In genomic region chr2:217433522-217433921, GRCh38 we compare ENCODE assay signal across 8 cellular contexts.
A peak's percentile ranks its signal among the peaks of the same experiment; 100 is the strongest.
DNase-seq lines count a peak whose midpoint lies in the region; ATAC-seq and TF ChIP-seq lines count a peak whose summit lies in the region.

No MANE protein-coding gene starts in this region.

- H3K4me2 ChIP-seq in Loucy (ENCODE audit: low read depth, low read length, poor library complexity, severe bottlenecking) (peak overlapping the region; percentile 41), mammary epithelial cell (ENCODE audit: insufficient read depth, low read depth, low read length) (no peak overlapping the region), skeletal muscle satellite cell (ENCODE audit: low read length) (peak overlapping the region; percentile 37)

- H3F3A ChIP-seq in Loucy (ENCODE audit: low read depth): no peaks in the 10 kb centered on the region

- no peak for ATAC-seq in HG03159 (IDR thresholded peaks at IDR 0.05; ENCODE audit: unreplicated experiment)

- no peaks in the 10 kb centered on the region for H3K9me2 ChIP-seq in Loucy (replicated peaks; ENCODE audit: low read depth, low read length)

- H3K27me3 ChIP-seq in Loucy (ENCODE audit: insufficient read depth, low read length, poor library complexity, severe bottlenecking): no peaks in the 10 kb centered on the region
- no peaks in the 10 kb centered on the region for H3K27me3 ChIP-seq in mammary epithelial cell (ENCODE audit: insufficient read depth, low read length)
- no peaks in the 10 kb centered on the region for H3K27me3 ChIP-seq in skeletal muscle satellite cell (ENCODE audit: control insufficient read depth, insufficient read depth, low read length)
- H3K27me3 ChIP-seq in H7 (ENCODE audit: control insufficient read depth, insufficient read depth, low read length): no peaks in the 10 kb centered on the region

- intact Hi-C loops in mammary epithelial cell (cut with micrococcal nuclease): no loop called here

- H3K9ac ChIP-seq in Loucy (ENCODE audit: low read depth, low read length, poor library complexity, severe bottlenecking) (no peak overlapping the region), mammary epithelial cell (ENCODE audit: insufficient read depth, low read length) (no peak overlapping the region), skeletal muscle satellite cell (ENCODE audit: low read depth, low read length) (no peak overlapping the region)

- no TSS peak for BruUV-seq in mammary epithelial cell (replicated peaks; lab: Mats Ljungman, UMichigan)

- WGBS in mammary epithelial cell (ENCODE audit: low coverage, missing lambda C conversion rate): 93% methylated on average over 4 of the region's 6 CpGs

- CTCF ChIA-PET in mammary epithelial cell (lab: Charles Lee; ENCODE audit: low non-redundant PET): no interaction called here

- no peaks in the 10 kb centered on the region for H4K20me1 ChIP-seq in Loucy (ENCODE audit: insufficient read depth, low read length, poor library complexity, severe bottlenecking)
- no peaks in the 10 kb centered on the region for H4K20me1 ChIP-seq in mammary epithelial cell (ENCODE audit: insufficient read depth, low read length)

- peak overlapping the region; percentile 37 for H2AFZ ChIP-seq in Loucy (ENCODE audit: low read length)
- peak overlapping the region; percentile 14 for H2AFZ ChIP-seq in mammary epithelial cell (ENCODE audit: low read depth, low read length)

- in situ Hi-C loops in mammary epithelial cell (cut with MboI; ENCODE audit: low sequenced_read_pairs in 2 of 2): no loop called here
- in situ Hi-C loops in G401 (cut with HindIII; ENCODE audit: low sequenced_read_pairs): no loop called here

- TF ChIP-seq CTCF in Loucy (conservative IDR thresholded peaks at IDR 0.05; ENCODE audit: low read length) (no peak), mammary epithelial cell (conservative IDR thresholded peaks at IDR 0.05 in 1 of 2, IDR thresholded peaks at IDR 0.05 in 1 of 2; ENCODE audit: extremely low read depth in 1 of 2, insufficient read depth in 1 of 2, low read depth in 1 of 2, low read length in 2 of 2) (no peak)

- dilution Hi-C loops in mammary epithelial cell (cut with HindIII; ENCODE audit: low sequenced_read_pairs): no loop called here

- H3K4me3 ChIP-seq in Loucy (ENCODE audit: low read length, poor library complexity, severe bottlenecking) (no peak overlapping the region), mammary epithelial cell (replicated peaks in 1 of 3; ENCODE audit: insufficient read depth in 1 of 3, low read depth in 2 of 3, low read length in 3 of 3) (no peak overlapping the region), skeletal muscle satellite cell (ENCODE audit: low read length) (no peak overlapping the region), H7 (ENCODE audit: insufficient read depth, low read depth, low read length) (no peak overlapping the region)

- H3K9me3 ChIP-seq in Loucy (ENCODE audit: insufficient read depth, low read depth, low read length): no peaks in the 10 kb centered on the region
- no peaks in the 10 kb centered on the region for H3K9me3 ChIP-seq in mammary epithelial cell (replicated peaks; ENCODE audit: insufficient read depth, low read length)
- no peaks in the 10 kb centered on the region for H3K9me3 ChIP-seq in skeletal muscle satellite cell (replicated peaks; ENCODE audit: low read length)

- H3K79me2 ChIP-seq in Loucy (ENCODE audit: insufficient read depth, low read length): no peaks in the 10 kb centered on the region
- H3K79me2 ChIP-seq in mammary epithelial cell (ENCODE audit: insufficient read depth, low read length): no peaks in the 10 kb centered on the region

- peaks cover 20% of the 10 kb centered on the region for H3K4me1 ChIP-seq in Loucy (ENCODE audit: insufficient read depth, low read length, poor library complexity, severe bottlenecking)
- peaks cover 41% of the 10 kb centered on the region for H3K4me1 ChIP-seq in mammary epithelial cell (ENCODE audit: insufficient read depth, low read length)
- peaks cover 30% of the 10 kb centered on the region for H3K4me1 ChIP-seq in skeletal muscle satellite cell (ENCODE audit: control insufficient read depth, insufficient read depth, low read length)

- DNase-seq in mammary epithelial cell: no peak
- peak; percentile 22 for DNase-seq in medulla oblongata (ENCODE audit: extremely low spot score)
- no peak for DNase-seq in stimulated activated CD4-positive, alpha-beta T cell treated with anti-CD3 and anti-CD28 coated beads, Interleukin-4, amount 100 ng/mL, for 24 hours
- DNase-seq in H7: no peak
- DNase-seq in G401 (ENCODE audit: low spot score): no peak

- H3K36me3 ChIP-seq in Loucy (ENCODE audit: insufficient read depth, low read length) (no peaks in the 10 kb centered on the region), mammary epithelial cell (ENCODE audit: insufficient read depth, low read length) (no peaks in the 10 kb centered on the region), skeletal muscle satellite cell (ENCODE audit: insufficient read depth, low read length) (no peaks in the 10 kb centered on the region), H7 (replicated peaks; ENCODE audit: control insufficient read depth, insufficient read depth, low read length) (no peaks in the 10 kb centered on the region)

- no peak overlapping the region for H3K27ac ChIP-seq in mammary epithelial cell (ENCODE audit: insufficient read depth, low read depth, low read length)
